In the genomic region with DNA sequence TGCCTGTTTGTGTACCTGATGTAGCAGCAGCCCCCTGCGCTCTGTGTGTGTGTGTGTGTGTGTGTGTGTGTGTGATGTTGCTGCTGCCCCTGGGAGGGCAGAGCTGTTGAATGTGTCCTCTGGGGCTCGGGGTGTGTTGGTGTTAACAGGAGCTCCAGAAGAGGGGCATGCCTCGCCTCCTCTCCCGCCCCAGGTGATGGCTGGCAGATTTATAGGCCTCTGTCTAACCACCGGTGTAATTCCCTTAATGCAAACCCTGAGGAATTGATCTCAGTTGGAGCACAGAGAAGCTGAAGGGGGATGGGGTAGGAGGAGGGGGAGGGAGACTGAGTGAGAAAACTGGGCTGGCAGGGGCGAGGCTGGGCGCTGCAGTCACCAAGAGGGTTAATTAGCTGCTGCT, we compare ENCODE assay signal across 1 cellular context.
TF ChIP-seq lines count a peak whose summit lies in the region.

No MANE protein-coding gene starts in this region.

TF ChIP-seq in H1, 55 proteins besides CTCF, POLR2A, EP300 and RAD21:
- no peak for TF ChIP-seq CHD2 (IDR thresholded peaks at IDR 0.05; ENCODE audit: low read length)
- no peak for TF ChIP-seq BCL11A (IDR thresholded peaks at IDR 0.05; ENCODE audit: low read depth in 2 of 2, low read length in 2 of 2)
- no peak for TF ChIP-seq RNF2 (IDR thresholded peaks at IDR 0.05; ENCODE audit: borderline replicate concordance, low read depth, low read length, missing control alignments, poor library complexity, severe bottlenecking)
- TF ChIP-seq TEAD4 (IDR thresholded peaks at IDR 0.05; ENCODE audit: low read depth, low read length): no peak
- no peak for TF ChIP-seq E2F6 (IDR thresholded peaks at IDR 0.05)
TF ChIP-seq in H1: peak in this region for 0.
